ENCODE assay signal across 9 cellular contexts in the genomic region with DNA sequence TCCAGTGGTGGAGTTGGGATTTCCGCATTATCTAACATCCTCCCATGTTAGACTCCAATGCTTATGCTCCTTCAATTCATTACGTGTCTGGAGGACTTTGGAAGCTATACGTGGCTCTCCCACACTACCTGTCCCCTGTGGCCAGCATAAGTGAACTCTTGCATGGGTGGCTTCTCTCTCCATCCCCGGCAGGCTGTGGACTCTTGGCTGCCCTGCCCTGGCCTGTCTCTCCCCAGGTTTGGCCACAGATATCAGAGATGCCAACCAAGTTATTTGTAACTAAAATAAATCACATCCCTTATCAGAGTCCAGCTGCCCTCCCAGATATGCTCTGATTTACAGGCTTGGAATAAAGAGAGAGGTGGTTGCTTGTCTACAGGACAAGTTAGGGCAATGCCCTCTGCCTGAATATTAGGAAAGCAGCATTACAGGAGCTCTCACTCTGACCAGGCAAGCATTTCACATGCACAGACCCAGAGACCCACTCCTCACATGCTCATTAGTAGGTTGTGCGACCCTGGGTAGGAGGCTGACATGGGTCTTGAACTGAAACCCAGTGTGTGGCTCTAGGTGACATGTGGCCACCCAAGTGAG. TPM values are rescaled to one million over a fixed set of nuclear protein-coding genes. Genes with fewer than 3 reads are reported as not detected.
A peak's percentile ranks its signal among the peaks of the same experiment; 100 is the strongest.
DNase-seq lines count a peak whose midpoint lies in the region; ATAC-seq and TF ChIP-seq lines count a peak whose summit lies in the region.
"Had no signal": no experiment of that assay in that cellular context is flagged by ENCODE, and none has a peak within 500 bp of the region (broad histone marks: within the 10 kb centered on the region; RNA-seq: fewer than 3 reads in every experiment).

No MANE protein-coding gene starts in this region.

- no peaks in the 10 kb centered on the region for H3K27me3 Mint-ChIP-seq in activated naive CD4-positive, alpha-beta T cell treated with anti-CD3 and anti-CD28 coated beads for 36 hours (ENCODE audit: low read depth)
- no peaks in the 10 kb centered on the region for H3K27me3 Mint-ChIP-seq in activated T-helper 1 cell treated with anti-CD3 and anti-CD28 coated beads, Interleukin-12 subunit alpha, Interleukin-12 subunit beta, Interleukin-2, Interleukin-4 antibody, amounts not matched to agents 30 ng/mL and 10 ng/mL and 1 ng/mL, durations not matched to agents 14 hours and 24 hours and 36 hours (ENCODE audit: insufficient read depth)
- H3K27me3 Mint-ChIP-seq in immature natural killer cell (ENCODE audit: low read depth in 3 of 3): peaks cover 8 to 19% (median 19%) of the 10 kb centered on the region in 3 donors

- peaks cover 0 to 5% of the 10 kb centered on the region in 2 donors for H3K36me3 ChIP-seq in vagina
- H3K36me3 ChIP-seq in HAP-1 (replicated peaks): no peaks in the 10 kb centered on the region
- no peaks in the 10 kb centered on the region for H3K36me3 ChIP-seq in left ventricle myocardium inferior

- no peak for TF ChIP-seq CTCF in vagina (IDR thresholded peaks at IDR 0.05)
- TF ChIP-seq CTCF in left ventricle myocardium inferior (IDR thresholded peaks at IDR 0.05; ENCODE audit: borderline replicate concordance): no peak

- H3K36me3 Mint-ChIP-seq in activated naive CD4-positive, alpha-beta T cell treated with anti-CD3 and anti-CD28 coated beads for 36 hours (ENCODE audit: low read depth): peaks cover 57% of the 10 kb centered on the region
- H3K36me3 Mint-ChIP-seq in activated T-helper 1 cell treated with anti-CD3 and anti-CD28 coated beads, Interleukin-12 subunit alpha, Interleukin-12 subunit beta, Interleukin-2, Interleukin-4 antibody, amounts not matched to agents 30 ng/mL and 10 ng/mL and 1 ng/mL, durations not matched to agents 14 hours and 24 hours and 36 hours (ENCODE audit: low read depth): peaks cover 74% of the 10 kb centered on the region
- H3K36me3 Mint-ChIP-seq in immature natural killer cell: peaks cover under 1 to 19% (median 13%) of the 10 kb centered on the region in 3 donors

- H3K4me1 ChIP-seq in vagina (peaks cover 83% of the 10 kb centered on the region), HAP-1 (no peaks in the 10 kb centered on the region), left ventricle myocardium inferior (peaks cover 32% of the 10 kb centered on the region)

- H3K9me3 ChIP-seq in vagina: no peaks in the 10 kb centered on the region
- no peaks in the 10 kb centered on the region for H3K9me3 ChIP-seq in HAP-1
- H3K9me3 ChIP-seq in left ventricle myocardium inferior (replicated peaks): no peaks in the 10 kb centered on the region

- H3K27ac Mint-ChIP-seq in activated naive CD4-positive, alpha-beta T cell treated with anti-CD3 and anti-CD28 coated beads for 36 hours: peak overlapping the region; percentile 96
- H3K27ac Mint-ChIP-seq in activated T-helper 1 cell treated with anti-CD3 and anti-CD28 coated beads, Interleukin-12 subunit alpha, Interleukin-12 subunit beta, Interleukin-2, Interleukin-4 antibody, amounts not matched to agents 30 ng/mL and 10 ng/mL and 1 ng/mL, durations not matched to agents 14 hours and 24 hours and 36 hours: peak overlapping the region; percentile 93
- H3K27ac Mint-ChIP-seq in immature natural killer cell: peak overlapping the region; percentile 77 to 98 (median 90)

- peak overlapping the region; percentile 55 for H3K4me3 Mint-ChIP-seq in activated naive CD4-positive, alpha-beta T cell treated with anti-CD3 and anti-CD28 coated beads for 36 hours
- peak overlapping the region; percentile 97 for H3K4me3 Mint-ChIP-seq in activated T-helper 1 cell treated with anti-CD3 and anti-CD28 coated beads, Interleukin-12 subunit alpha, Interleukin-12 subunit beta, Interleukin-2, Interleukin-4 antibody, amounts not matched to agents 30 ng/mL and 10 ng/mL and 1 ng/mL, durations not matched to agents 14 hours and 24 hours and 36 hours
- peak overlapping the region; percentile 68 to 95 (median 70) for H3K4me3 Mint-ChIP-seq in immature natural killer cell

- peaks cover 63% of the 10 kb centered on the region for H3K4me1 Mint-ChIP-seq in activated naive CD4-positive, alpha-beta T cell treated with anti-CD3 and anti-CD28 coated beads for 36 hours (ENCODE audit: low read depth)
- H3K4me1 Mint-ChIP-seq in activated T-helper 1 cell treated with anti-CD3 and anti-CD28 coated beads, Interleukin-12 subunit alpha, Interleukin-12 subunit beta, Interleukin-2, Interleukin-4 antibody, amounts not matched to agents 30 ng/mL and 10 ng/mL and 1 ng/mL, durations not matched to agents 14 hours and 24 hours and 36 hours (ENCODE audit: low read depth): peaks cover 78% of the 10 kb centered on the region
- peaks cover 94 to 95% of the 10 kb centered on the region in 2 donors for H3K4me1 Mint-ChIP-seq in immature natural killer cell

- in situ Hi-C loops in HAP-1 (cut with MboI; ENCODE audit: low sequenced_read_pairs): no loop called here

- ATAC-seq in sciatic nerve: no peak

- CTCF ChIA-PET in activated naive CD4-positive, alpha-beta T cell treated with anti-CD3 and anti-CD28 coated beads for 36 hours (lab: Charles Lee): interaction anchor here (0.7 to 1.7 kb wide), 9 partner anchors 10 to 217 kb away, joined by 3 to 14 read pairs (median 3); no protein-coding TSS in a partner anchor

- DNase-seq in activated naive CD4-positive, alpha-beta T cell treated with anti-CD3 and anti-CD28 coated beads for 36 hours: no peak
- no peak for DNase-seq in activated naive CD4-positive, alpha-beta T cell treated with Interleukin-2 at 50 U/mL for 16 hours
- DNase-seq in activated T-helper 1 cell treated with anti-CD3 and anti-CD28 coated beads, Interleukin-12 subunit alpha, Interleukin-12 subunit beta, Interleukin-2, Interleukin-4 antibody, amounts not matched to agents 30 ng/mL and 10 ng/mL and 1 ng/mL, durations not matched to agents 14 hours and 24 hours and 36 hours (ENCODE audit: low spot score): no peak
- DNase-seq in immature natural killer cell: no peak
- no peak for DNase-seq in vagina (ENCODE audit: extremely low spot score in 2 of 2)
- no peak for DNase-seq in HAP-1 (ENCODE audit: low spot score in 2 of 2)
- no peak for DNase-seq in left ventricle myocardium inferior
- no peak for DNase-seq in sciatic nerve (ENCODE audit: low spot score)
- DNase-seq: NCI-H146 had no signal

- intact Hi-C loops in activated naive CD4-positive, alpha-beta T cell treated with anti-CD3 and anti-CD28 coated beads for 36 hours (cut with micrococcal nuclease): loop anchor here (1.0 to 10.0 kb wide), 9 partner anchors 17 to 1249 kb away; a partner anchor contains a TSS
- intact Hi-C loops in activated T-helper 1 cell treated with anti-CD3 and anti-CD28 coated beads, Interleukin-12 subunit alpha, Interleukin-12 subunit beta, Interleukin-2, Interleukin-4 antibody, amounts not matched to agents 30 ng/mL and 10 ng/mL and 1 ng/mL, durations not matched to agents 14 hours and 24 hours and 36 hours (cut with micrococcal nuclease): loop anchor here (1.0 to 10.0 kb wide), 6 partner anchors 60 to 1281 kb away; a partner anchor contains a TSS
- intact Hi-C loops in vagina (cut with DNase I) (no loop called here), left ventricle myocardium inferior (cut with micrococcal nuclease) (no loop called here), sciatic nerve (cut with DNase I) (loop anchor here (10.0 kb wide), 1 partner anchor 1161 kb away; no protein-coding TSS in a partner anchor)

- H3K4me3 ChIP-seq in vagina: peak overlapping the region; percentile 14 to 15
- H3K4me3 ChIP-seq in HAP-1: no peak overlapping the region
- no peak overlapping the region for H3K4me3 ChIP-seq in left ventricle myocardium inferior

- no peaks in the 10 kb centered on the region for H3K27me3 ChIP-seq in vagina
- peaks cover 16% of the 10 kb centered on the region for H3K27me3 ChIP-seq in HAP-1 (ENCODE audit: low read depth)
- H3K27me3 ChIP-seq in left ventricle myocardium inferior (ENCODE audit: low read depth): peaks cover 7% of the 10 kb centered on the region

- no peaks in the 10 kb centered on the region for H3K9me3 Mint-ChIP-seq in activated naive CD4-positive, alpha-beta T cell treated with anti-CD3 and anti-CD28 coated beads for 36 hours
- H3K9me3 Mint-ChIP-seq in activated T-helper 1 cell treated with anti-CD3 and anti-CD28 coated beads, Interleukin-12 subunit alpha, Interleukin-12 subunit beta, Interleukin-2, Interleukin-4 antibody, amounts not matched to agents 30 ng/mL and 10 ng/mL and 1 ng/mL, durations not matched to agents 14 hours and 24 hours and 36 hours: no peaks in the 10 kb centered on the region
- H3K9me3 Mint-ChIP-seq in immature natural killer cell: no peaks in the 10 kb centered on the region

- no peak for TF ChIP-seq POLR2A in vagina (IDR thresholded peaks at IDR 0.05)

- H3K27ac ChIP-seq in vagina (peak overlapping the region; percentile 70), left ventricle myocardium inferior (replicated peaks) (no peak overlapping the region)

RNA-seq across cellular contexts. Expression of a gene that starts 4.6 kb away (rescaled TPM):
- total RNA-seq in activated naive CD4-positive, alpha-beta T cell treated with anti-CD3 and anti-CD28 coated beads for 36 hours: 100 to 1,000 TPM; 389 to 405 TPM
- total RNA-seq in activated T-helper 1 cell treated with anti-CD3 and anti-CD28 coated beads, Interleukin-12 subunit alpha, Interleukin-12 subunit beta, Interleukin-2, Interleukin-4 antibody, amounts not matched to agents 30 ng/mL and 10 ng/mL and 1 ng/mL, durations not matched to agents 14 hours and 24 hours and 36 hours: 547 and 550 TPM in 2 replicates
- 100 to 1,000 TPM; 213 to 247 (median 216) TPM for polyA plus RNA-seq in immature natural killer cell
- total RNA-seq in vagina: 869 TPM
- total RNA-seq in left ventricle myocardium inferior: 14.0 TPM
- 188 TPM for total RNA-seq in sciatic nerve

Comparison
In these comparisons a context has a peak if more than half of its experiments do, and no peak if none do; other contexts are left out.
1. H3K4me3 ChIP-seq: peak in vagina (2 of 2); none in HAP-1 (single experiment) and left ventricle myocardium inferior (single experiment).
2. RNA of a gene that starts 4.6 kb away (total RNA-seq): 869 TPM in vagina (single experiment), 547 to 550 TPM in activated T-helper 1 cell treated with anti-CD3 and anti-CD28 coated beads, Interleukin-12 subunit alpha, Interleukin-12 subunit beta, Interleukin-2, Interleukin-4 antibody, amounts not matched to agents 30 ng/mL and 10 ng/mL and 1 ng/mL, durations not matched to agents 14 hours and 24 hours and 36 hours, 389 to 405 TPM in activated naive CD4-positive, alpha-beta T cell treated with anti-CD3 and anti-CD28 coated beads for 36 hours and 188 TPM in sciatic nerve (single experiment); 14.0 TPM in left ventricle myocardium inferior (single experiment); every median in the first group is over 10 times any median in the second.
3. intact Hi-C loops: an anchor here in activated naive CD4-positive, alpha-beta T cell treated with anti-CD3 and anti-CD28 coated beads for 36 hours (1.0 to 10.0 kb wide), activated T-helper 1 cell treated with anti-CD3 and anti-CD28 coated beads, Interleukin-12 subunit alpha, Interleukin-12 subunit beta, Interleukin-2, Interleukin-4 antibody, amounts not matched to agents 30 ng/mL and 10 ng/mL and 1 ng/mL, durations not matched to agents 14 hours and 24 hours and 36 hours (1.0 to 10.0 kb wide) and sciatic nerve (10.0 kb wide); none called in vagina and left ventricle myocardium inferior.
4. Peak in every context shown above with its lines, with median percentiles within 50 percentile points of each other: H3K27ac Mint-ChIP-seq and H3K4me3 Mint-ChIP-seq.